In the genomic region with DNA sequence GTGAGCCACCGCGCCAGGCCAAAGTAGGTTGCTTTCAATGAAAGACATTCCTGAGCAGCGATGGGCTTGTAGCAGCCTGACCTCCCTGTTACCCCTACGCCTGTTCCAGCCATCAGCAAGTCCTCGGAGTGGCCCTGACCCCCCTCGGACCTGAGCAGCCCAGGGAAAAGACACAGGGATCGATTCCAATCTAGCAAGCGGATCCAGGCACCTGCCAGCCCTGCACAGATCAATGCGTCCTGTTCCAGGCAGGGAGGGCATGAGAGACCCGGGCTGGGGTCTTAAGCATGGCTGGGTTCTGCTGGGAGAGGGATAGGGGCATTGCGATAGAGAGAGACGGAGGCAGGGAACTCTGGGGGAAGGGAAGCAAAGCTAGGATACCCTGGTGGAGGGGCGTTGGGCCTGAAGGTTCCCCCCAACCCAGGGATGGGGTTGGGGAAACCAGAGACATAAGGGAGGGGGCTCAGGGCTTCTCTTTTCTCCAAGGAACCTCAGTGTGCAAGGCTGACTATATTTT, we compare ENCODE assay signal across 17 cellular contexts. TPM values are rescaled to one million over a fixed set of nuclear protein-coding genes. Genes with fewer than 3 reads are reported as not detected.
DNase-seq lines count a peak whose midpoint lies in the region; ATAC-seq and TF ChIP-seq lines count a peak whose summit lies in the region.
"Had no signal": no experiment of that assay in that cellular context is flagged by ENCODE, and none has a peak within 500 bp of the region (broad histone marks: within the 10 kb centered on the region; RNA-seq: fewer than 3 reads in every experiment).

No MANE protein-coding gene starts in this region.

- H3K27me3 ChIP-seq in breast epithelium (peaks cover under 1 to 3% of the 10 kb centered on the region in 2 donors), SU-DHL-6 (ENCODE audit: low read length) (no peaks in the 10 kb centered on the region), mucosa of stomach (ENCODE audit: control insufficient read depth, insufficient read depth, low read length) (peaks cover 65% of the 10 kb centered on the region), ovary (no peaks in the 10 kb centered on the region)

- intact Hi-C loops in breast epithelium (cut with DNase I; ENCODE audit: low total_unique reads), result no loop called here
- intact Hi-C loops in MCF 10A (cut with micrococcal nuclease), result loop anchor here (1.0 to 5.0 kb wide), 5 partner anchors 26 to 162 kb away; no protein-coding TSS in a partner anchor
- intact Hi-C loops in ovary (cut with DNase I), result no loop called here

- TF ChIP-seq CTCF in breast epithelium (IDR thresholded peaks at IDR 0.05) (no peak), MCF 10A (IDR thresholded peaks at IDR 0.05; ENCODE audit: unreplicated experiment) (no peak), SU-DHL-6 (IDR thresholded peaks at IDR 0.05; ENCODE audit: insufficient read depth, low read length, poor library complexity, severe bottlenecking) (no peak), ovary (IDR thresholded peaks at IDR 0.05) (no peak), GM13977 (IDR thresholded peaks at IDR 0.05; ENCODE audit: extremely low read depth, insufficient read depth, missing control alignments) (no peak)

- H3K9me3 Mint-ChIP-seq in MCF 10A (ENCODE audit: unreplicated experiment), result no peaks in the 10 kb centered on the region
- H3K9me3 Mint-ChIP-seq: activated naive CD8-positive, alpha-beta T cell treated with anti-CD3 and anti-CD28 coated beads, Interleukin-2, amount 50 U/mL, for 24 hours had no signal

- peak overlapping the region; percentile 26 for H3K4me2 ChIP-seq in SU-DHL-6 (ENCODE audit: low read depth, low read length, poor library complexity, severe bottlenecking)

- H3F3A ChIP-seq in SU-DHL-6 (ENCODE audit: insufficient read depth), result no peaks in the 10 kb centered on the region

- no peak for TF ChIP-seq EP300 in ovary (IDR thresholded peaks at IDR 0.05)

- peak overlapping the region in 2 of 3 donors; percentile 2 to 35 for H3K4me3 ChIP-seq in breast epithelium
- H3K4me3 ChIP-seq in SU-DHL-6 (ENCODE audit: insufficient read depth, low read length, poor library complexity, severe bottlenecking), result no peak overlapping the region
- no peak overlapping the region for H3K4me3 ChIP-seq in mucosa of stomach (ENCODE audit: low read length)
- no peak overlapping the region for H3K4me3 ChIP-seq in ovary
- H3K4me3 ChIP-seq: heart right ventricle, Peyer's patch, SJCRH30 had no signal

- TF ChIP-seq POLR2A in breast epithelium (IDR thresholded peaks at IDR 0.05), result no peak
- no peak for TF ChIP-seq POLR2A in ovary (IDR thresholded peaks at IDR 0.05)

- no peaks in the 10 kb centered on the region for H3K9me2 ChIP-seq in SU-DHL-6 (replicated peaks; ENCODE audit: insufficient read depth, low read length)

- no peaks in the 10 kb centered on the region for H3K79me2 ChIP-seq in SU-DHL-6 (ENCODE audit: insufficient read depth, low read length)

- no peak for ATAC-seq in HG03354 (IDR thresholded peaks at IDR 0.05; ENCODE audit: poor library complexity, severe bottlenecking, unreplicated experiment)

- H3K27ac Mint-ChIP-seq in MCF 10A (ENCODE audit: low read depth, unreplicated experiment), result no peak overlapping the region
- H3K27ac Mint-ChIP-seq: activated CD8-positive, alpha-beta T cell treated with anti-CD3 and anti-CD28 coated beads, Interleukin-2, amount 10 ng/mL, durations not matched to agents 7 days and 5 days; activated naive CD8-positive, alpha-beta T cell treated with anti-CD3 and anti-CD28 coated beads, Interleukin-2, amount 50 U/mL, for 24 hours had no signal

- H4K20me1 ChIP-seq in SU-DHL-6 (ENCODE audit: low read depth, low read length), result no peaks in the 10 kb centered on the region

- H3K36me3 ChIP-seq in breast epithelium (no peaks in the 10 kb centered on the region), SU-DHL-6 (ENCODE audit: low read length) (no peaks in the 10 kb centered on the region), mucosa of stomach (ENCODE audit: control insufficient read depth, insufficient read depth, low read length) (no peaks in the 10 kb centered on the region), ovary (no peaks in the 10 kb centered on the region)
- H3K36me3 ChIP-seq: heart right ventricle, Peyer's patch, SJCRH30 had no signal

- H3K9ac ChIP-seq in SU-DHL-6 (ENCODE audit: low read length) (peak overlapping the region; percentile 28; the same call in 1 of the 2 replicates), mucosa of stomach (ENCODE audit: low read length) (peak overlapping the region; percentile 35)

- 74 to 78% (median 74%) methylated on average over 12 to 13 of the region's 13 CpGs for WGBS in ovary, 3 donors

- H3K4me1 Mint-ChIP-seq in MCF 10A (ENCODE audit: insufficient read depth, unreplicated experiment), result peaks cover 13% of the 10 kb centered on the region

- peak overlapping the region; percentile 44 for H2AFZ ChIP-seq in SU-DHL-6 (ENCODE audit: low read depth, low read length, severe bottlenecking)

- no peak overlapping the region for H3K4me3 Mint-ChIP-seq in MCF 10A (ENCODE audit: unreplicated experiment)
- H3K4me3 Mint-ChIP-seq: activated CD8-positive, alpha-beta T cell treated with anti-CD3 and anti-CD28 coated beads, Interleukin-2, amount 10 ng/mL, durations not matched to agents 7 days and 5 days; activated naive CD8-positive, alpha-beta T cell treated with anti-CD3 and anti-CD28 coated beads, Interleukin-2, amount 50 U/mL, for 24 hours had no signal

- H3K36me3 Mint-ChIP-seq in MCF 10A (ENCODE audit: insufficient read depth, unreplicated experiment), result peaks cover 6% of the 10 kb centered on the region

- POLR2A ChIA-PET in MCF 10A (lab: Yijun Ruan, JAX), result interaction anchor here (0.6 to 2.0 kb wide), 3 partner anchors 25 to 208 kb away, joined by 3 to 62 read pairs (median 5); no protein-coding TSS in a partner anchor

- CTCF ChIA-PET in MCF 10A (lab: Yijun Ruan, JAX), result interaction anchor here (0.5 to 7.0 kb wide), 18 partner anchors 8 to 1024 kb away, joined by 3 to 86 read pairs (median 3); no protein-coding TSS in a partner anchor

- H3K4me1 ChIP-seq in breast epithelium, result peaks cover 0 to 9% of the 10 kb centered on the region in 2 donors
- H3K4me1 ChIP-seq in mucosa of stomach (ENCODE audit: control insufficient read depth, insufficient read depth, low read length), result peaks cover 17% of the 10 kb centered on the region
- no peaks in the 10 kb centered on the region for H3K4me1 ChIP-seq in ovary (ENCODE audit: insufficient read depth)

- no peaks in the 10 kb centered on the region for H3K9me3 ChIP-seq in breast epithelium
- no peaks in the 10 kb centered on the region for H3K9me3 ChIP-seq in SU-DHL-6 (ENCODE audit: insufficient read depth, low read length)
- H3K9me3 ChIP-seq in mucosa of stomach (ENCODE audit: control insufficient read depth, low read length), result no peaks in the 10 kb centered on the region
- no peaks in the 10 kb centered on the region for H3K9me3 ChIP-seq in ovary
- H3K9me3 ChIP-seq: Caco-2, heart right ventricle, Peyer's patch, SJCRH30 had no signal

- no TSS peak for BruUV-seq in MCF 10A (replicated peaks; lab: Mats Ljungman, UMichigan)

- no peaks in the 10 kb centered on the region for H3K27me3 Mint-ChIP-seq in MCF 10A (ENCODE audit: insufficient read depth, unreplicated experiment)

- H3K27ac ChIP-seq in breast epithelium, result peak overlapping the region; percentile 89 to 90
- no peak overlapping the region for H3K27ac ChIP-seq in SU-DHL-6 (ENCODE audit: low read depth, low read length)
- no peak overlapping the region for H3K27ac ChIP-seq in ovary
- H3K27ac ChIP-seq: heart right ventricle, Peyer's patch, SJCRH30 had no signal

- DNase-seq in breast epithelium (ENCODE audit: low spot score in 2 of 2) (no peak), MCF 10A (ENCODE audit: unreplicated experiment) (no peak), ovary (no peak), HuH-7 (ENCODE audit: low spot score) (no peak), GM13977 (ENCODE audit: low spot score) (no peak)
- DNase-seq: DMS79 treated with DMSO at 0.1 percent for 48 hours, NCI-H1436 treated with DMSO at 0.1 percent for 48 hours had no signal

- in situ Hi-C loops in GM13977 (cut with MboI; ENCODE audit: low pct_unique_long_range_greater_than_20kb, low sequenced_read_pairs, unreplicated experiment), result no loop called here

RNA-seq across cellular contexts. Expression of gene SRCIN1, which starts 21.9 kb away (rescaled TPM):
- total RNA-seq in breast epithelium (10 to 100 TPM in 1 of 3 donors, 1 to 10 TPM in 2; 4.2 to 10.8 (median 8.8) TPM), MCF 10A (2022) (5.7 and 8.6 TPM in 2 replicates), ovary (1 to 10 TPM in 5 of 7 donors, under 1 TPM in 2; 0.48 to 3.0 (median 1.2) TPM)
- under 1 TPM; 0.18 to 0.57 TPM for polyA plus RNA-seq in ovary
- total RNA-seq: fibroblast of villous mesenchyme had no signal

Comparison
In these comparisons a context has a peak if more than half of its experiments do, and no peak if none do; other contexts are left out.
1. H3K27ac ChIP-seq: peak in breast epithelium (2 of 2); none in SU-DHL-6 (single experiment) and ovary (0 of 2).
2. H3K4me3 ChIP-seq: peak in breast epithelium (2 of 3); none in SU-DHL-6 (single experiment), mucosa of stomach (single experiment) and ovary (single experiment).